1 cellular context compared by ENCODE assay signal in the genomic region with DNA sequence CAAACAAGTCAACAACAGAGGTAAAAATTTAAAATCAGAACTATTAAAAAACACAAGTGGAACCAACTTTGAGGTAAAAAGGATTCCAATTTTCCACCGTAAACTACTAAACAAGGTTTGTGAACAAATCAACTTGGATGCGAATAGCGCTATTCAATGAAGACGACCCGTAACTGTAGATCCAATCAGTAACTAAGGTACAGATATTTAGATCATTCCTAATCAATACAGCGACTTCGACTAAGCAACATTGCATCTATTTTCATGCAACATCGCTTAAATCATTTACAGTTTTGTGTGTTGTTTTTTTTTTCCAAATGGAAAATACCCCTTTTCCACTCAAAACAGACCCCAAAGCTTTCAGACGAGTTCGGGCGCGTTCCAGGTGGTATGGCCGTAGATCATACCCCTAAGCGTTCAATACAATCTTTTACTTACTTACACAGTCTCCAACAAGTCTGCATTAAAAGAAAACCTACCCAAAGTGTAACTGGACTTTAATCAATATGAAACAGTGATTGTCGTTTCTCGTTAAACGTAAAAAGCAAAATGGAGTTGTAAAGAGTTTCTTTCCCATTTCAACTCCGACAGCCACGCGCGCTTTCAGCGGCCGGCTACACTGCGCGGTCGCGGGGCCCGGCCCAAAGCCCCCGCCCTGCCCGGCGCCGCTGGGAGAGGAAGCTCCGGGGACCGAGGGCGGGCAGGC.
TF ChIP-seq lines count a peak whose summit lies in the region.

No MANE protein-coding gene starts in this region.

TF ChIP-seq in HepG2, 621 proteins besides CTCF, POLR2A, EP300 and RAD21 (continued from another document):
- TF ChIP-seq ZFP41 (CRISPR knock-in tag; IDR thresholded peaks at IDR 0.05; ENCODE audit: borderline replicate concordance) (no peak), U2AF1 (optimal IDR thresholded peaks at IDR 0.05; ENCODE audit: low read depth, low read length) (no peak), FOXA3 (CRISPR knock-in tag; IDR thresholded peaks at IDR 0.05) (no peak), ZNF274 (CRISPR knock-in tag; IDR thresholded peaks at IDR 0.05) (no peak), ZFP36L2 (CRISPR knock-in tag; IDR thresholded peaks at IDR 0.05) (no peak), ZNF572 (CRISPR knock-in tag; IDR thresholded peaks at IDR 0.05) (no peak), RARG (CRISPR knock-in tag; IDR thresholded peaks at IDR 0.05; ENCODE audit: low read depth) (no peak), SP4 (CRISPR knock-in tag; IDR thresholded peaks at IDR 0.05) (no peak), KAT7 (CRISPR knock-in tag; IDR thresholded peaks at IDR 0.05; ENCODE audit: borderline replicate concordance) (0 out of 2 replicates have a peak, but pooled peaks have one; percentile 27), RBFOX2 (IDR thresholded peaks at IDR 0.05; ENCODE audit: low read depth, low read length) (peak; percentile 39; the same call in 1 of the 2 replicates), ZMAT3 (CRISPR knock-in tag; conservative IDR thresholded peaks at IDR 0.05) (no peak; the same call in 1 of the 2 replicates), REL (CRISPR knock-in tag; conservative IDR thresholded peaks at IDR 0.05) (no peak), ZNF776 (CRISPR knock-in tag; IDR thresholded peaks at IDR 0.05) (no peak), TBL1XR1 (IDR thresholded peaks at IDR 0.05; ENCODE audit: borderline replicate concordance, low read length, partially characterized antibody) (no peak), ZNF282 (IDR thresholded peaks at IDR 0.05; ENCODE audit: partially characterized antibody) (no peak), NFIC (IDR thresholded peaks at IDR 0.05; ENCODE audit: low read length) (no peak), HMG20B (CRISPR knock-in tag; conservative IDR thresholded peaks at IDR 0.05) (no peak), NAIF1 (CRISPR knock-in tag; IDR thresholded peaks at IDR 0.05; ENCODE audit: borderline replicate concordance) (no peak), FLYWCH1 (CRISPR knock-in tag; IDR thresholded peaks at IDR 0.05) (peak; percentile 54; the same call in 1 of the 2 replicates), ZNF878 (CRISPR knock-in tag; IDR thresholded peaks at IDR 0.05) (peak; percentile 51; the same call in 1 of the 2 replicates), LCORL (IDR thresholded peaks at IDR 0.05) (no peak), LCORL (CRISPR knock-in tag; IDR thresholded peaks at IDR 0.05) (0 out of 2 replicates have a peak, but pooled peaks have one; percentile 11), PHF8 (CRISPR knock-in tag; IDR thresholded peaks at IDR 0.05) (no peak)
- TF ChIP-seq, protein P1, sequence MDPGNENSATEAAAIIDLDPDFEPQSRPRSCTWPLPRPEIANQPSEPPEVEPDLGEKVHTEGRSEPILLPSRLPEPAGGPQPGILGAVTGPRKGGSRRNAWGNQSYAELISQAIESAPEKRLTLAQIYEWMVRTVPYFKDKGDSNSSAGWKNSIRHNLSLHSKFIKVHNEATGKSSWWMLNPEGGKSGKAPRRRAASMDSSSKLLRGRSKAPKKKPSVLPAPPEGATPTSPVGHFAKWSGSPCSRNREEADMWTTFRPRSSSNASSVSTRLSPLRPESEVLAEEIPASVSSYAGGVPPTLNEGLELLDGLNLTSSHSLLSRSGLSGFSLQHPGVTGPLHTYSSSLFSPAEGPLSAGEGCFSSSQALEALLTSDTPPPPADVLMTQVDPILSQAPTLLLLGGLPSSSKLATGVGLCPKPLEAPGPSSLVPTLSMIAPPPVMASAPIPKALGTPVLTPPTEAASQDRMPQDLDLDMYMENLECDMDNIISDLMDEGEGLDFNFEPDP (CRISPR knock-in tag; conservative IDR thresholded peaks at IDR 0.05): no peak
- TF ChIP-seq, protein P2, sequence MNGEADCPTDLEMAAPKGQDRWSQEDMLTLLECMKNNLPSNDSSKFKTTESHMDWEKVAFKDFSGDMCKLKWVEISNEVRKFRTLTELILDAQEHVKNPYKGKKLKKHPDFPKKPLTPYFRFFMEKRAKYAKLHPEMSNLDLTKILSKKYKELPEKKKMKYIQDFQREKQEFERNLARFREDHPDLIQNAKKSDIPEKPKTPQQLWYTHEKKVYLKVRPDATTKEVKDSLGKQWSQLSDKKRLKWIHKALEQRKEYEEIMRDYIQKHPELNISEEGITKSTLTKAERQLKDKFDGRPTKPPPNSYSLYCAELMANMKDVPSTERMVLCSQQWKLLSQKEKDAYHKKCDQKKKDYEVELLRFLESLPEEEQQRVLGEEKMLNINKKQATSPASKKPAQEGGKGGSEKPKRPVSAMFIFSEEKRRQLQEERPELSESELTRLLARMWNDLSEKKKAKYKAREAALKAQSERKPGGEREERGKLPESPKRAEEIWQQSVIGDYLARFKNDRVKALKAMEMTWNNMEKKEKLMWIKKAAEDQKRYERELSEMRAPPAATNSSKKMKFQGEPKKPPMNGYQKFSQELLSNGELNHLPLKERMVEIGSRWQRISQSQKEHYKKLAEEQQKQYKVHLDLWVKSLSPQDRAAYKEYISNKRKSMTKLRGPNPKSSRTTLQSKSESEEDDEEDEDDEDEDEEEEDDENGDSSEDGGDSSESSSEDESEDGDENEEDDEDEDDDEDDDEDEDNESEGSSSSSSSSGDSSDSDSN (CRISPR knock-in tag; IDR thresholded peaks at IDR 0.05): no peak
- TF ChIP-seq, protein P3, sequence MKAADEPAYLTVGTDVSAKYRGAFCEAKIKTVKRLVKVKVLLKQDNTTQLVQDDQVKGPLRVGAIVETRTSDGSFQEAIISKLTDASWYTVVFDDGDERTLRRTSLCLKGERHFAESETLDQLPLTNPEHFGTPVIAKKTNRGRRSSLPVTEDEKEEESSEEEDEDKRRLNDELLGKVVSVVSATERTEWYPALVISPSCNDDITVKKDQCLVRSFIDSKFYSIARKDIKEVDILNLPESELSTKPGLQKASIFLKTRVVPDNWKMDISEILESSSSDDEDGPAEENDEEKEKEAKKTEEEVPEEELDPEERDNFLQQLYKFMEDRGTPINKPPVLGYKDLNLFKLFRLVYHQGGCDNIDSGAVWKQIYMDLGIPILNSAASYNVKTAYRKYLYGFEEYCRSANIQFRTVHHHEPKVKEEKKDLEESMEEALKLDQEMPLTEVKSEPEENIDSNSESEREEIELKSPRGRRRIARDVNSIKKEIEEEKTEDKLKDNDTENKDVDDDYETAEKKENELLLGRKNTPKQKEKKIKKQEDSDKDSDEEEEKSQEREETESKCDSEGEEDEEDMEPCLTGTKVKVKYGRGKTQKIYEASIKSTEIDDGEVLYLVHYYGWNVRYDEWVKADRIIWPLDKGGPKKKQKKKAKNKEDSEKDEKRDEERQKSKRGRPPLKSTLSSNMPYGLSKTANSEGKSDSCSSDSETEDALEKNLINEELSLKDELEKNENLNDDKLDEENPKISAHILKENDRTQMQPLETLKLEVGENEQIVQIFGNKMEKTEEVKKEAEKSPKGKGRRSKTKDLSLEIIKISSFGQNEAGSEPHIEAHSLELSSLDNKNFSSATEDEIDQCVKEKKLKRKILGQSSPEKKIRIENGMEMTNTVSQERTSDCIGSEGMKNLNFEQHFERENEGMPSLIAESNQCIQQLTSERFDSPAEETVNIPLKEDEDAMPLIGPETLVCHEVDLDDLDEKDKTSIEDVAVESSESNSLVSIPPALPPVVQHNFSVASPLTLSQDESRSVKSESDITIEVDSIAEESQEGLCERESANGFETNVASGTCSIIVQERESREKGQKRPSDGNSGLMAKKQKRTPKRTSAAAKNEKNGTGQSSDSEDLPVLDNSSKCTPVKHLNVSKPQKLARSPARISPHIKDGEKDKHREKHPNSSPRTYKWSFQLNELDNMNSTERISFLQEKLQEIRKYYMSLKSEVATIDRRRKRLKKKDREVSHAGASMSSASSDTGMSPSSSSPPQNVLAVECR (CRISPR knock-in tag; IDR thresholded peaks at IDR 0.05; ENCODE audit: borderline replicate concordance): 0 out of 2 replicates have a peak, but pooled peaks have one; percentile 25
- TF ChIP-seq, protein P4, sequence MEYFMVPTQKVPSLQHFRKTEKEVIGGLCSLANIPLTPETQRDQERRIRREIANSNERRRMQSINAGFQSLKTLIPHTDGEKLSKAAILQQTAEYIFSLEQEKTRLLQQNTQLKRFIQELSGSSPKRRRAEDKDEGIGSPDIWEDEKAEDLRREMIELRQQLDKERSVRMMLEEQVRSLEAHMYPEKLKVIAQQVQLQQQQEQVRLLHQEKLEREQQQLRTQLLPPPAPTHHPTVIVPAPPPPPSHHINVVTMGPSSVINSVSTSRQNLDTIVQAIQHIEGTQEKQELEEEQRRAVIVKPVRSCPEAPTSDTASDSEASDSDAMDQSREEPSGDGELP (IDR thresholded peaks at IDR 0.05; ENCODE audit: borderline replicate concordance, low read depth): no peak
- TF ChIP-seq, protein P5, sequence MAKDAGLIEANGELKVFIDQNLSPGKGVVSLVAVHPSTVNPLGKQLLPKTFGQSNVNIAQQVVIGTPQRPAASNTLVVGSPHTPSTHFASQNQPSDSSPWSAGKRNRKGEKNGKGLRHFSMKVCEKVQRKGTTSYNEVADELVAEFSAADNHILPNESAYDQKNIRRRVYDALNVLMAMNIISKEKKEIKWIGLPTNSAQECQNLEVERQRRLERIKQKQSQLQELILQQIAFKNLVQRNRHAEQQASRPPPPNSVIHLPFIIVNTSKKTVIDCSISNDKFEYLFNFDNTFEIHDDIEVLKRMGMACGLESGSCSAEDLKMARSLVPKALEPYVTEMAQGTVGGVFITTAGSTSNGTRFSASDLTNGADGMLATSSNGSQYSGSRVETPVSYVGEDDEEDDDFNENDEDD (CRISPR knock-in tag; IDR thresholded peaks at IDR 0.05; ENCODE audit: borderline replicate concordance): no peak
- TF ChIP-seq, protein P6, sequence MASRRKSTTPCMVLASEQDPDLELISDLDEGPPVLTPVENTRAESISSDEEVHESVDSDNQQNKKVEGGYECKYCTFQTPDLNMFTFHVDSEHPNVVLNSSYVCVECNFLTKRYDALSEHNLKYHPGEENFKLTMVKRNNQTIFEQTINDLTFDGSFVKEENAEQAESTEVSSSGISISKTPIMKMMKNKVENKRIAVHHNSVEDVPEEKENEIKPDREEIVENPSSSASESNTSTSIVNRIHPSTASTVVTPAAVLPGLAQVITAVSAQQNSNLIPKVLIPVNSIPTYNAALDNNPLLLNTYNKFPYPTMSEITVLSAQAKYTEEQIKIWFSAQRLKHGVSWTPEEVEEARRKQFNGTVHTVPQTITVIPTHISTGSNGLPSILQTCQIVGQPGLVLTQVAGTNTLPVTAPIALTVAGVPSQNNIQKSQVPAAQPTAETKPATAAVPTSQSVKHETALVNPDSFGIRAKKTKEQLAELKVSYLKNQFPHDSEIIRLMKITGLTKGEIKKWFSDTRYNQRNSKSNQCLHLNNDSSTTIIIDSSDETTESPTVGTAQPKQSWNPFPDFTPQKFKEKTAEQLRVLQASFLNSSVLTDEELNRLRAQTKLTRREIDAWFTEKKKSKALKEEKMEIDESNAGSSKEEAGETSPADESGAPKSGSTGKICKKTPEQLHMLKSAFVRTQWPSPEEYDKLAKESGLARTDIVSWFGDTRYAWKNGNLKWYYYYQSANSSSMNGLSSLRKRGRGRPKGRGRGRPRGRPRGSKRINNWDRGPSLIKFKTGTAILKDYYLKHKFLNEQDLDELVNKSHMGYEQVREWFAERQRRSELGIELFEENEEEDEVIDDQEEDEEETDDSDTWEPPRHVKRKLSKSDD (CRISPR knock-in tag; IDR thresholded peaks at IDR 0.05; ENCODE audit: low read depth): no peak
- TF ChIP-seq, protein P7, sequence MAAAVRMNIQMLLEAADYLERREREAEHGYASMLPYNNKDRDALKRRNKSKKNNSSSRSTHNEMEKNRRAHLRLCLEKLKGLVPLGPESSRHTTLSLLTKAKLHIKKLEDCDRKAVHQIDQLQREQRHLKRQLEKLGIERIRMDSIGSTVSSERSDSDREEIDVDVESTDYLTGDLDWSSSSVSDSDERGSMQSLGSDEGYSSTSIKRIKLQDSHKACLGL (CRISPR knock-in tag; IDR thresholded peaks at IDR 0.05): no peak
- TF ChIP-seq, protein P8, sequence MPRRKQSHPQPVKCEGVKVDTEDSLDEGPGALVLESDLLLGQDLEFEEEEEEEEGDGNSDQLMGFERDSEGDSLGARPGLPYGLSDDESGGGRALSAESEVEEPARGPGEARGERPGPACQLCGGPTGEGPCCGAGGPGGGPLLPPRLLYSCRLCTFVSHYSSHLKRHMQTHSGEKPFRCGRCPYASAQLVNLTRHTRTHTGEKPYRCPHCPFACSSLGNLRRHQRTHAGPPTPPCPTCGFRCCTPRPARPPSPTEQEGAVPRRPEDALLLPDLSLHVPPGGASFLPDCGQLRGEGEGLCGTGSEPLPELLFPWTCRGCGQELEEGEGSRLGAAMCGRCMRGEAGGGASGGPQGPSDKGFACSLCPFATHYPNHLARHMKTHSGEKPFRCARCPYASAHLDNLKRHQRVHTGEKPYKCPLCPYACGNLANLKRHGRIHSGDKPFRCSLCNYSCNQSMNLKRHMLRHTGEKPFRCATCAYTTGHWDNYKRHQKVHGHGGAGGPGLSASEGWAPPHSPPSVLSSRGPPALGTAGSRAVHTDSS (CRISPR knock-in tag; conservative IDR thresholded peaks at IDR 0.05): no peak
